ENCODE assay signal across 18 cellular contexts in genomic region chr2:112174383-112174782, GRCh38. TPM values are rescaled to one million over a fixed set of nuclear protein-coding genes. Genes with fewer than 3 reads are reported as not detected.
DNase-seq lines count a peak whose midpoint lies in the region; ATAC-seq and TF ChIP-seq lines count a peak whose summit lies in the region.
"Had no signal": no experiment of that assay in that cellular context is flagged by ENCODE, and none has a peak within 500 bp of the region (broad histone marks: within the 10 kb centered on the region; RNA-seq: fewer than 3 reads in every experiment).

No MANE protein-coding gene starts in this region.

- H3K36me3 ChIP-seq in GM23338 (ENCODE audit: insufficient read depth): no peaks in the 10 kb centered on the region

- H2AFZ ChIP-seq in GM23338: peak overlapping the region; percentile 74; the same call in 1 of the 2 replicates

- H3F3A ChIP-seq in GM23338 (replicated peaks; ENCODE audit: low read depth): no peaks in the 10 kb centered on the region

- no peaks in the 10 kb centered on the region for H3K9me2 ChIP-seq in GM23338 (ENCODE audit: insufficient read depth)

- no peak overlapping the region for H3K4me3 Mint-ChIP-seq in activated CD4-positive, alpha-beta memory T cell treated with anti-CD3 and anti-CD28 coated beads for 36 hours
- no peak overlapping the region for H3K4me3 Mint-ChIP-seq in activated CD4-positive, alpha-beta memory T cell treated with anti-CD3 and anti-CD28 coated beads, Interleukin-2, amount 10 ng/mL, durations not matched to agents 7 days and 5 days
- H3K4me3 Mint-ChIP-seq in GM23338: no peak overlapping the region
- H3K4me3 Mint-ChIP-seq in T-cell: peak overlapping the region in 1 of 3 donors; percentile 15
- H3K4me3 Mint-ChIP-seq: HFFc6 had no signal

- no peak for DNase-seq in activated CD4-positive, alpha-beta memory T cell treated with anti-CD3 and anti-CD28 coated beads for 36 hours
- no peak for DNase-seq in activated CD4-positive, alpha-beta memory T cell treated with anti-CD3 and anti-CD28 coated beads, Interleukin-2, amount 10 ng/mL, durations not matched to agents 7 days and 5 days
- no peak for DNase-seq in GM23338 (ENCODE audit: low spot score)
- no peak for DNase-seq in T-cell
- peak; percentile 46 for DNase-seq in renal cortical epithelial cell (ENCODE audit: low read depth)
- DNase-seq: Caco-2, EL, HFFc6, NCI-H1436, NCI-H2029, NCI-H2171, NCI-H748 treated with DMSO at 0.1 percent for 48 hours had no signal

- H3K27ac Mint-ChIP-seq in activated CD4-positive, alpha-beta memory T cell treated with anti-CD3 and anti-CD28 coated beads for 36 hours: peak overlapping the region; percentile 16
- no peak overlapping the region for H3K27ac Mint-ChIP-seq in activated CD4-positive, alpha-beta memory T cell treated with anti-CD3 and anti-CD28 coated beads, Interleukin-2, amount 10 ng/mL, durations not matched to agents 7 days and 5 days
- H3K27ac Mint-ChIP-seq in GM23338: no peak overlapping the region
- H3K27ac Mint-ChIP-seq in T-cell: peak overlapping the region; percentile 50 to 86
- H3K27ac Mint-ChIP-seq: HFFc6 had no signal

- no peak overlapping the region for H3K27ac ChIP-seq in GM23338 (ENCODE audit: low read depth)
- H3K27ac ChIP-seq: C4-2B had no signal

- no peak overlapping the region for H3K4me2 ChIP-seq in GM23338

- POLR2A ChIA-PET in activated CD4-positive, alpha-beta memory T cell treated with anti-CD3 and anti-CD28 coated beads for 36 hours (lab: Charles Lee): interaction anchor here (1.2 kb wide), 1 partner anchor 8 kb away, joined by 4 read pairs; no protein-coding TSS in a partner anchor
- POLR2A ChIA-PET in activated CD4-positive, alpha-beta memory T cell treated with anti-CD3 and anti-CD28 coated beads, Interleukin-2, amount 10 ng/mL, durations not matched to agents 7 days and 5 days (lab: Charles Lee): no interaction called here
- POLR2A ChIA-PET in T-cell (lab: Charles Lee): no interaction called here

- H3K9me3 Mint-ChIP-seq in activated CD4-positive, alpha-beta memory T cell treated with anti-CD3 and anti-CD28 coated beads for 36 hours: no peaks in the 10 kb centered on the region
- H3K9me3 Mint-ChIP-seq in activated CD4-positive, alpha-beta memory T cell treated with anti-CD3 and anti-CD28 coated beads, Interleukin-2, amount 10 ng/mL, durations not matched to agents 7 days and 5 days: no peaks in the 10 kb centered on the region
- H3K9me3 Mint-ChIP-seq in GM23338 (no peaks in the 10 kb centered on the region), T-cell (no peaks in the 10 kb centered on the region)

- ATAC-seq in GM23338: no peak
- peak in 2 of 4 experiments; percentile 35 to 38 for ATAC-seq in T-cell (replicated peaks in 1 of 4)
- ATAC-seq in GM21723 (IDR thresholded peaks at IDR 0.05; ENCODE audit: unreplicated experiment): no peak
- no peak for ATAC-seq in HG03159 (IDR thresholded peaks at IDR 0.05; ENCODE audit: unreplicated experiment)
- no peak for ATAC-seq in HG03342 (IDR thresholded peaks at IDR 0.05; ENCODE audit: unreplicated experiment)
- ATAC-seq: Panc1, Right ventricle myocardium inferior had no signal

- H3K79me2 ChIP-seq in GM23338 (replicated peaks; ENCODE audit: insufficient read depth): no peaks in the 10 kb centered on the region

- no peaks in the 10 kb centered on the region for H3K27me3 Mint-ChIP-seq in activated CD4-positive, alpha-beta memory T cell treated with anti-CD3 and anti-CD28 coated beads for 36 hours
- peaks cover 2% of the 10 kb centered on the region for H3K27me3 Mint-ChIP-seq in activated CD4-positive, alpha-beta memory T cell treated with anti-CD3 and anti-CD28 coated beads, Interleukin-2, amount 10 ng/mL, durations not matched to agents 7 days and 5 days
- H3K27me3 Mint-ChIP-seq in GM23338 (ENCODE audit: insufficient read depth, low read depth, poor library complexity): peaks cover 3% of the 10 kb centered on the region
- H3K27me3 Mint-ChIP-seq in T-cell: no peaks in the 10 kb centered on the region

- no peak overlapping the region for H3K4me3 ChIP-seq in GM23338

- no peaks in the 10 kb centered on the region for H3K4me1 ChIP-seq in GM23338 (ENCODE audit: insufficient read depth)
- H3K4me1 ChIP-seq: Caco-2 had no signal

- no peaks in the 10 kb centered on the region for H3K36me3 Mint-ChIP-seq in activated CD4-positive, alpha-beta memory T cell treated with anti-CD3 and anti-CD28 coated beads for 36 hours
- no peaks in the 10 kb centered on the region for H3K36me3 Mint-ChIP-seq in activated CD4-positive, alpha-beta memory T cell treated with anti-CD3 and anti-CD28 coated beads, Interleukin-2, amount 10 ng/mL, durations not matched to agents 7 days and 5 days (ENCODE audit: low read depth)
- H3K36me3 Mint-ChIP-seq in GM23338 (ENCODE audit: low read depth): no peaks in the 10 kb centered on the region
- peaks cover 3% of the 10 kb centered on the region for H3K36me3 Mint-ChIP-seq in T-cell

- no peak for TF ChIP-seq CTCF in GM23338 (conservative IDR thresholded peaks at IDR 0.05; ENCODE audit: low read depth in 2 of 2)

- CTCF ChIA-PET in activated CD4-positive, alpha-beta memory T cell treated with anti-CD3 and anti-CD28 coated beads for 36 hours (lab: Charles Lee): no interaction called here
- CTCF ChIA-PET in activated CD4-positive, alpha-beta memory T cell treated with anti-CD3 and anti-CD28 coated beads, Interleukin-2, amount 10 ng/mL, durations not matched to agents 7 days and 5 days (lab: Charles Lee): no interaction called here
- CTCF ChIA-PET in T-cell (lab: Charles Lee): no interaction called here

- intact Hi-C loops in activated CD4-positive, alpha-beta memory T cell treated with anti-CD3 and anti-CD28 coated beads for 36 hours (cut with micrococcal nuclease): no loop called here

- H3K27me3 ChIP-seq in GM23338 (ENCODE audit: insufficient read depth): peaks cover 2% of the 10 kb centered on the region; the same call in 1 of the 2 replicates

- no peaks in the 10 kb centered on the region for H4K20me1 ChIP-seq in GM23338 (replicated peaks; ENCODE audit: insufficient read depth)

- peaks cover 26% of the 10 kb centered on the region for H3K4me1 Mint-ChIP-seq in activated CD4-positive, alpha-beta memory T cell treated with anti-CD3 and anti-CD28 coated beads for 36 hours (ENCODE audit: low read depth)
- peaks cover 22% of the 10 kb centered on the region for H3K4me1 Mint-ChIP-seq in activated CD4-positive, alpha-beta memory T cell treated with anti-CD3 and anti-CD28 coated beads, Interleukin-2, amount 10 ng/mL, durations not matched to agents 7 days and 5 days
- H3K4me1 Mint-ChIP-seq in GM23338 (no peaks in the 10 kb centered on the region), T-cell (peaks cover 16 to 28% (median 21%) of the 10 kb centered on the region in 3 donors)

TF ChIP-seq in GM23338, 12 proteins besides CTCF, POLR2A, EP300 and RAD21 (continues in another document):
- TF ChIP-seq STAT1 (IDR thresholded peaks at IDR 0.05; ENCODE audit: unreplicated experiment): no peak
- TF ChIP-seq ZNF331 (CRISPR knock-in tag; IDR thresholded peaks at IDR 0.05; ENCODE audit: low read depth): no peak

RNA-seq across cellular contexts. Expression of gene FBLN7, which starts 36.2 kb away (rescaled TPM):
- total RNA-seq in activated CD4-positive, alpha-beta memory T cell treated with anti-CD3 and anti-CD28 coated beads for 36 hours: 10 to 100 TPM; 38.9 to 40.2 TPM
- 1 to 10 TPM; 7.3 to 8.4 TPM for total RNA-seq in activated CD4-positive, alpha-beta memory T cell treated with anti-CD3 and anti-CD28 coated beads, Interleukin-2, amount 10 ng/mL, durations not matched to agents 7 days and 5 days
- total RNA-seq in GM23338 (2014; rRNA removed; shearing (Covaris generic)): 1.4 TPM in 1 of 2 replicates, not detected in the other
- 0.14 and 0.16 TPM in 2 replicates for polyA plus RNA-seq in GM23338 (2016; fragmentation: Nextera tagmentation; extraction: Ambion mirVana)
- 10 to 100 TPM; 11.9 to 68.5 (median 48.8) TPM for total RNA-seq in T-cell
- total RNA-seq in renal cortical epithelial cell: 0.15 and 0.52 TPM in 2 replicates

Comparison
In these comparisons a context has a peak if more than half of its experiments do, and no peak if none do; other contexts are left out.
1. H3K27ac Mint-ChIP-seq: peak in activated CD4-positive, alpha-beta memory T cell treated with anti-CD3 and anti-CD28 coated beads for 36 hours (single experiment) and T-cell (2 of 2); none in activated CD4-positive, alpha-beta memory T cell treated with anti-CD3 and anti-CD28 coated beads, Interleukin-2, amount 10 ng/mL, durations not matched to agents 7 days and 5 days (single experiment) and GM23338 (single experiment).